15 cellular contexts compared by ENCODE assay signal in the genomic region with DNA sequence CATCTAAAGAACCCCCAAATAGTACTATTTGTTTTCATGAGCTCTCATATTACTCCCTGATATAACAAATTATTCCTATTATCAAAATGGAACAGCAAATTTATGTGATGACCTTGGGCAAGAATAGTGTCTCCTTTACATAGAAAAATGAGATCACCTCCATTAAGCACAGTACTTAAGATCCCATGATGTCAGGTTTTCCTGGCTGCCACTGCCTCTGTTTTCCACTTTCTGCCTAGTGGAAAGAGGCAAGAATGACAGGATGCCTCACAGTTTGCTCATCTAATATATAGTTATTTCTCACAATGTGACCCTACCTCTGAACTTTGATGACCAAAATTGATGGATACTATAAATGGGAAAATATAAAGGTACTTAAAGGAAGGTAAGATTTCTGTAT.
A peak's percentile ranks its signal among the peaks of the same experiment; 100 is the strongest.
DNase-seq lines count a peak whose midpoint lies in the region; ATAC-seq and TF ChIP-seq lines count a peak whose summit lies in the region.
"Had no signal": no experiment of that assay in that cellular context is flagged by ENCODE, and none has a peak within 500 bp of the region (broad histone marks: within the 10 kb centered on the region; RNA-seq: fewer than 3 reads in every experiment).

No MANE protein-coding gene starts in this region.

- no peak for TF ChIP-seq POLR2A in sigmoid colon (IDR thresholded peaks at IDR 0.05)

- no peaks in the 10 kb centered on the region for H3K4me1 ChIP-seq in sigmoid colon

- DNase-seq in DMS 273 (lab: John Stamatoyannopoulos, UW; ENCODE audit: unreplicated experiment) (peak; percentile 5), DMS 273 treated with DMSO at 0.1 percent for 48 hours (lab: John Stamatoyannopoulos, UW) (no peak), LHCN-M2 (ENCODE audit: low read depth) (peak; percentile 20), choroid plexus epithelial cell (ENCODE audit: low read depth) (peak; percentile 52), left kidney (ENCODE audit: low read depth, low spot score) (peak; percentile 23), NCI-H526 treated with DMSO at 0.1 percent for 48 hours (lab: John Stamatoyannopoulos, UW) (no peak), sigmoid colon (no peak)
- DNase-seq: activated CD4-positive, alpha-beta T cell treated with anti-CD3 and anti-CD28 coated beads for 1 hour; activated CD8-positive, alpha-beta memory T cell treated with anti-CD3 and anti-CD28 coated beads, Interleukin-2, amount 50 U/mL, for 4 hours; erythroblast; MM.1S; NCI-H2171 treated with DMSO at 0.1 percent for 48 hours; OCI-M1 had no signal

- no peak for ATAC-seq in HG03457 (IDR thresholded peaks at IDR 0.05; ENCODE audit: unreplicated experiment)

- no peaks in the 10 kb centered on the region for H3K9me3 ChIP-seq in sigmoid colon

- no peak overlapping the region for H3K27ac ChIP-seq in sigmoid colon
- H3K27ac ChIP-seq: 22Rv1 had no signal

- no peaks in the 10 kb centered on the region for H3K27me3 ChIP-seq in sigmoid colon

- H3K4me3 ChIP-seq in choroid plexus epithelial cell (ENCODE audit: low read depth, low read length) (no peak overlapping the region), sigmoid colon (no peak overlapping the region)

- TF ChIP-seq EP300 in sigmoid colon (IDR thresholded peaks at IDR 0.05), result no peak

- TF ChIP-seq CTCF in choroid plexus epithelial cell (conservative IDR thresholded peaks at IDR 0.05; ENCODE audit: low read depth, low read length) (peak; percentile 45), sigmoid colon (IDR thresholded peaks at IDR 0.05) (no peak)

- intact Hi-C loops in sigmoid colon (cut with DNase I), result no loop called here

- no peaks in the 10 kb centered on the region for H3K36me3 ChIP-seq in sigmoid colon

Comparison
In these comparisons a context has a peak if more than half of its experiments do, and no peak if none do; other contexts are left out.
1. DNase-seq: peak in DMS 273 (single experiment), LHCN-M2 (single experiment), choroid plexus epithelial cell (single experiment) and left kidney (single experiment); none in DMS 273 treated with DMSO at 0.1 percent for 48 hours (single experiment), NCI-H526 treated with DMSO at 0.1 percent for 48 hours (single experiment) and sigmoid colon (single experiment).